Comparison of ENCODE assay signal across 37 cellular contexts in the genomic region with DNA sequence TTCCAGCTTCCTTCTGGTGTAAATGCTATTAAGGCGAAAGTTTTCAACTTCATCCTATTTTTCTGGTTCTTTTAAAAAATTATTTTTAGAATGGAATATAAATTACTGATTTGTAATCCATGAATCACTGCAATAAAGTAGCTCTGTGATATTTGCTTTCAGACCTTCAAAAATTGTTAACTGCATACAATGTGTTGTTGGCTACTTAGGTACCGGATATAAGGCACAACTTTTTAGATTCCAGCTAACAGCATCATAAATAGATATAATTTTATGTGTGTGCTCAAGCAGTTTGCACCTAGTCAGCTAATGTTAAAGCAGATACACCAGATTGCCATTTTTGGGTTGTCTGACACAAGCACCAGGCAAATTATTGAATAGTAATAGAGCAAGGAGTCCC. TPM values are rescaled to one million over a fixed set of nuclear protein-coding genes. Genes with fewer than 3 reads are reported as not detected.
"Had no signal": no experiment of that assay in that cellular context is flagged by ENCODE, and none has a peak within 500 bp of the region (broad histone marks: within the 10 kb centered on the region; RNA-seq: fewer than 3 reads in every experiment).

No MANE protein-coding gene starts in this region.

- DNase-seq: activated effector memory CD4-positive, alpha-beta T cell treated with anti-CD3 and anti-CD28 coated beads, Interleukin-2, amount 50 U/mL, for 16 hours; activated effector memory CD4-positive, alpha-beta T cell treated with Interleukin-2 at 50 U/mL for 16 hours; activated gamma-delta T cell; activated gamma-delta T cell treated with Interleukin-2 at 50 U/mL for 16 hours; activated naive CD4-positive, alpha-beta T cell; activated naive CD4-positive, alpha-beta T cell treated with anti-CD3 and anti-CD28 coated beads for 36 hours; activated naive CD4-positive, alpha-beta T cell treated with anti-CD3 and anti-CD28 coated beads, Interleukin-2, amount 10 ng/mL, durations not matched to agents 7 days and 5 days; activated naive CD4-positive, alpha-beta T cell treated with anti-CD3 and anti-CD28 coated beads, Interleukin-2, amount 50 U/mL, for 16 hours; activated naive CD4-positive, alpha-beta T cell treated with Interleukin-2 at 50 U/mL for 16 hours; activated naive CD8-positive, alpha-beta T cell treated with anti-CD3 and anti-CD28 coated beads for 36 hours; activated naive CD8-positive, alpha-beta T cell treated with anti-CD3 and anti-CD28 coated beads, Interleukin-2, amount 10 ng/mL, durations not matched to agents 7 days and 5 days; activated naive CD8-positive, alpha-beta T cell treated with anti-CD3 and anti-CD28 coated beads, Interleukin-2, amount 50 U/mL, for 24 hours; activated T-cell treated with anti-CD3 and anti-CD28 coated beads, Interleukin-2, amount 50 U/mL, for 4 hours; activated T-cell treated with anti-CD3 and anti-CD28 coated beads, Interleukin-2, amount 50 U/mL, for 48 hours; activated T-cell treated with anti-CD3 and anti-CD28 coated beads, Interleukin-2, amount 50 U/mL, for 72 hours; adrenal gland; amniotic stem cell; amygdala; anterior cingulate cortex; aorta; body of pancreas; brain microvascular endothelial cell; caudate nucleus; central memory CD4-positive, alpha-beta T cell; cerebellar nuclear complex had no signal

- FAIRE-seq: astrocyte, bronchial epithelial cell had no signal

- H3K4me3 ChIP-seq: adrenal gland, ascending aorta, body of pancreas, breast epithelium, cardiac muscle cell had no signal

- H3K9me3 ChIP-seq: adrenal gland, ascending aorta, body of pancreas, breast epithelium had no signal

- H3K27me3 ChIP-seq: adrenal gland, ascending aorta, body of pancreas, brain microvascular endothelial cell, breast epithelium, cardiac muscle cell had no signal

- H3K36me3 ChIP-seq: adrenal gland, ascending aorta, brain microvascular endothelial cell, breast epithelium, cardiac muscle cell had no signal

- ATAC-seq: activated naive CD4-positive, alpha-beta T cell treated with anti-CD3 and anti-CD28 coated beads, Interleukin-2, amount 50 U/mL, for 72 hours; activated naive CD8-positive, alpha-beta T cell treated with anti-CD3 and anti-CD28 coated beads, Interleukin-2, amount 50 U/mL, for 24 hours; activated T-cell treated with anti-CD3 and anti-CD28 coated beads, Interleukin-2, amount 50 U/mL, for 4 hours; activated T-cell treated with anti-CD3 and anti-CD28 coated beads, Interleukin-2, amount 50 U/mL, for 72 hours; activated T-helper 17 cell treated with anti-CD3 and anti-CD28 coated beads, Interleukin-2, amount 50 U/mL, for 72 hours; body of pancreas had no signal

- H3K27ac ChIP-seq: ascending aorta, body of pancreas, breast epithelium, cardiac muscle cell had no signal

- H3K4me1 ChIP-seq: ascending aorta, body of pancreas, breast epithelium had no signal

RNA-seq across cellular contexts. Expression of a gene that starts 58.7 kb away (rescaled TPM):
- total RNA-seq: activated naive CD4-positive, alpha-beta T cell treated with anti-CD3 and anti-CD28 coated beads for 36 hours; activated naive CD4-positive, alpha-beta T cell treated with anti-CD3 and anti-CD28 coated beads, Interleukin-2, amount 50 U/mL, for 72 hours; activated naive CD8-positive, alpha-beta T cell treated with anti-CD3 and anti-CD28 coated beads for 36 hours; activated naive CD8-positive, alpha-beta T cell treated with anti-CD3 and anti-CD28 coated beads, Interleukin-2, amount 10 ng/mL, durations not matched to agents 7 days and 5 days; activated T-helper 1 cell treated with anti-CD3 and anti-CD28 coated beads, Interleukin-12 subunit alpha, Interleukin-12 subunit beta, Interleukin-2, Interleukin-4 antibody, amounts not matched to agents 30 ng/mL and 10 ng/mL and 1 ng/mL, durations not matched to agents 14 hours and 24 hours and 36 hours; activated T-helper 17 cell treated with anti-CD3 and anti-CD28 coated beads, Interleukin-2, amount 50 U/mL, for 72 hours; activated T-helper 2 cell treated with anti-CD3 and anti-CD28 coated beads, Interferon-gamma antibody, Interleukin-2, Interleukin-4, amounts not matched to agents 10 μg/mL and 5 μg/mL and 100 μg/mL, durations not matched to agents 14 hours and 24 hours and 36 hours; aorta; ascending aorta; bronchial epithelial cell; cardiac muscle cell; cardiac septum; cerebellum; chondrocyte had no signal
- polyA plus RNA-seq: aorta had no signal
